ENCODE assay signal across 1 cellular context in genomic region chr14:50311974-50312733, GRCh38.
A peak's percentile ranks its signal among the peaks of the same experiment; 100 is the strongest.
TF ChIP-seq lines count a peak whose summit lies in the region.

Gene DMAC2L (plus strand): TSS chr14:50312324. CDS start chr14:50321488, 9,164 bp downstream.
Gene L2HGDH (minus strand): TSS chr14:50312229. CDS start chr14:50312150, 79 bp downstream.

TF ChIP-seq in HepG2, 621 proteins besides CTCF, POLR2A, EP300 and RAD21 (continues in another document):
- peak; percentile 98 for TF ChIP-seq IKZF4 (CRISPR knock-in tag; IDR thresholded peaks at IDR 0.05; ENCODE audit: borderline replicate concordance, low read depth, not compliant biosample characterization)
- peak; percentile 85 for TF ChIP-seq HNRNPK (IDR thresholded peaks at IDR 0.05; ENCODE audit: low read depth, low read length, poor library complexity, severe bottlenecking)
- no peak for TF ChIP-seq SSRP1 (CRISPR knock-in tag; IDR thresholded peaks at IDR 0.05)
- TF ChIP-seq ZNF776 (CRISPR knock-in tag; IDR thresholded peaks at IDR 0.05), result peak; percentile 88; the same call in 1 of the 2 replicates
- TF ChIP-seq ZNF629 (CRISPR knock-in tag; conservative IDR thresholded peaks at IDR 0.05), result no peak
- TF ChIP-seq BORCS8-MEF2B (CRISPR knock-in tag; IDR thresholded peaks at IDR 0.05), result peak; percentile 82
- peak; percentile 86 for TF ChIP-seq ZNF564 (CRISPR knock-in tag; IDR thresholded peaks at IDR 0.05)
- TF ChIP-seq ZSCAN9 (CRISPR knock-in tag; IDR thresholded peaks at IDR 0.05; ENCODE audit: borderline replicate concordance), result peak; percentile 49; the same call in 1 of the 2 replicates
- peak; percentile 60; the same call in 1 of the 2 replicates for TF ChIP-seq HOXA5 (CRISPR knock-in tag; IDR thresholded peaks at IDR 0.05)
- no peak for TF ChIP-seq ZNF577 (CRISPR knock-in tag; IDR thresholded peaks at IDR 0.05; ENCODE audit: borderline replicate concordance, low read depth)
- peak; percentile 83; the same call in 1 of the 2 replicates for TF ChIP-seq ZNF280D (CRISPR knock-in tag; IDR thresholded peaks at IDR 0.05)
- TF ChIP-seq ZNF121 (CRISPR knock-in tag; IDR thresholded peaks at IDR 0.05), result 0 out of 2 replicates have a peak, but pooled peaks have one; percentile 40
- no peak for TF ChIP-seq CCAR2 (optimal IDR thresholded peaks at IDR 0.05; ENCODE audit: low read depth, low read length)
- TF ChIP-seq WIZ (CRISPR knock-in tag; IDR thresholded peaks at IDR 0.05), result peak; percentile 82
- TF ChIP-seq ZNF414 (CRISPR knock-in tag; IDR thresholded peaks at IDR 0.05), result peak; percentile 52; the same call in 1 of the 2 replicates
- TF ChIP-seq ZNF879 (CRISPR knock-in tag; IDR thresholded peaks at IDR 0.05), result 0 out of 2 replicates have a peak, but pooled peaks have one; percentile 76
- no peak for TF ChIP-seq ZNF7 (CRISPR knock-in tag; IDR thresholded peaks at IDR 0.05)
- TF ChIP-seq ZNF20 (CRISPR knock-in tag; IDR thresholded peaks at IDR 0.05), result no peak; the same call in 1 of the 2 replicates
- no peak; the same call in 1 of the 2 replicates for TF ChIP-seq CSRNP2 (CRISPR knock-in tag; conservative IDR thresholded peaks at IDR 0.05; ENCODE audit: low read depth)
- 0 out of 2 replicates have a peak, but pooled peaks have one; percentile 39 for TF ChIP-seq TARDBP (CRISPR knock-in tag; IDR thresholded peaks at IDR 0.05)
- TF ChIP-seq GATAD2A (CRISPR knock-in tag; IDR thresholded peaks at IDR 0.05), result peak; percentile 42; the same call in 1 of the 2 replicates
- TF ChIP-seq MLLT10 (CRISPR knock-in tag; IDR thresholded peaks at IDR 0.05), result no peak
- 0 out of 2 replicates have a peak, but pooled peaks have one; percentile 78 for TF ChIP-seq TMF1 (CRISPR knock-in tag; IDR thresholded peaks at IDR 0.05; ENCODE audit: low read depth)
- no peak for TF ChIP-seq CC2D1A (CRISPR knock-in tag; IDR thresholded peaks at IDR 0.05)
- TF ChIP-seq RBM22 (optimal IDR thresholded peaks at IDR 0.05; ENCODE audit: low read length), result no peak
- TF ChIP-seq USF2 (IDR thresholded peaks at IDR 0.05; ENCODE audit: low read depth, low read length), result peak; percentile 63
- TF ChIP-seq USF2 (CRISPR knock-in tag; IDR thresholded peaks at IDR 0.05; ENCODE audit: borderline replicate concordance), result peak; percentile 86; the same call in 1 of the 2 replicates
- TF ChIP-seq ZNF878 (CRISPR knock-in tag; IDR thresholded peaks at IDR 0.05), result 0 out of 2 replicates have a peak, but pooled peaks have one; percentile 4
- TF ChIP-seq ZBTB46 (CRISPR knock-in tag; IDR thresholded peaks at IDR 0.05; ENCODE audit: borderline replicate concordance), result no peak
- peak; percentile 96 for TF ChIP-seq ZNF883 (CRISPR knock-in tag; IDR thresholded peaks at IDR 0.05; ENCODE audit: not compliant biosample characterization)
- no peak for TF ChIP-seq SOX6 (IDR thresholded peaks at IDR 0.05)
- TF ChIP-seq SOX6 (CRISPR knock-in tag; IDR thresholded peaks at IDR 0.05), result peak; percentile 70
- peak; percentile 90 for TF ChIP-seq ZNF543 (CRISPR knock-in tag; IDR thresholded peaks at IDR 0.05)
- peak; percentile 91 for TF ChIP-seq ATF7-NPFF (CRISPR knock-in tag; IDR thresholded peaks at IDR 0.05; ENCODE audit: low read depth)
- TF ChIP-seq ZFP36L2 (CRISPR knock-in tag; IDR thresholded peaks at IDR 0.05), result no peak
- TF ChIP-seq ZNF558 (CRISPR knock-in tag; IDR thresholded peaks at IDR 0.05; ENCODE audit: borderline replicate concordance), result peak; percentile 86
- TF ChIP-seq ZNF329 (CRISPR knock-in tag; IDR thresholded peaks at IDR 0.05; ENCODE audit: low read depth), result peak; percentile 72; the same call in 1 of the 2 replicates
- TF ChIP-seq U2AF2 (IDR thresholded peaks at IDR 0.05; ENCODE audit: low read depth, low read length), result no peak
- peak; percentile 26 for TF ChIP-seq AGO1 (IDR thresholded peaks at IDR 0.05; ENCODE audit: low read depth, low read length, poor library complexity, severe bottlenecking)
- TF ChIP-seq RFXANK (CRISPR knock-in tag; IDR thresholded peaks at IDR 0.05), result no peak; the same call in 1 of the 2 replicates
- TF ChIP-seq NR3C1 (CRISPR knock-in tag; IDR thresholded peaks at IDR 0.05), result no peak
- TF ChIP-seq UBTF (CRISPR knock-in tag; IDR thresholded peaks at IDR 0.05), result peak; percentile 85
- peak; percentile 79; the same call in 1 of the 2 replicates for TF ChIP-seq MTF2 (CRISPR knock-in tag; IDR thresholded peaks at IDR 0.05; ENCODE audit: borderline replicate concordance)
- TF ChIP-seq KDM2A (CRISPR knock-in tag; IDR thresholded peaks at IDR 0.05; ENCODE audit: borderline replicate concordance, low read depth), result peak; percentile 84
- no peak for TF ChIP-seq ATAD3A (CRISPR knock-in tag; IDR thresholded peaks at IDR 0.05)
- TF ChIP-seq ZNF24 (IDR thresholded peaks at IDR 0.05), result no peak
- peak; percentile 69; the same call in 1 of the 2 replicates for TF ChIP-seq BRD4 (CRISPR knock-in tag; IDR thresholded peaks at IDR 0.05)
- TF ChIP-seq MIXL1 (CRISPR knock-in tag; IDR thresholded peaks at IDR 0.05), result no peak
- peak; percentile 79 for TF ChIP-seq ZNF770 (CRISPR knock-in tag; IDR thresholded peaks at IDR 0.05)
- TF ChIP-seq HNRNPLL (IDR thresholded peaks at IDR 0.05; ENCODE audit: low read depth, low read length, poor library complexity, severe bottlenecking), result peak; percentile 80
- no peak for TF ChIP-seq NBN (conservative IDR thresholded peaks at IDR 0.05)
- TF ChIP-seq MAZ (IDR thresholded peaks at IDR 0.05; ENCODE audit: borderline replicate concordance, low read depth, low read length), result peak; percentile 44
- peak; percentile 84 for TF ChIP-seq MAZ (CRISPR knock-in tag; IDR thresholded peaks at IDR 0.05; ENCODE audit: low read depth)
- TF ChIP-seq SIX4 (CRISPR knock-in tag; IDR thresholded peaks at IDR 0.05), result 0 out of 2 replicates have a peak, but pooled peaks have one; percentile 31
- no peak for TF ChIP-seq CENPT (CRISPR knock-in tag; IDR thresholded peaks at IDR 0.05; ENCODE audit: low read depth)
- peak; percentile 78; the same call in 1 of the 2 replicates for TF ChIP-seq YEATS2 (CRISPR knock-in tag; IDR thresholded peaks at IDR 0.05; ENCODE audit: borderline replicate concordance)
- TF ChIP-seq NFYC (CRISPR knock-in tag; IDR thresholded peaks at IDR 0.05), result peak; percentile 86
- TF ChIP-seq STAG1 (CRISPR knock-in tag; IDR thresholded peaks at IDR 0.05), result peak; percentile 11; the same call in 1 of the 2 replicates
- no peak for TF ChIP-seq E2F2 (CRISPR knock-in tag; IDR thresholded peaks at IDR 0.05; ENCODE audit: borderline replicate concordance)
